In genomic region chr2:239669899-239670460, GRCh38 we compare ENCODE assay signal across 19 cellular contexts.
"Had no signal": no experiment of that assay in that cellular context is flagged by ENCODE, and none has a peak within 500 bp of the region (broad histone marks: within the 10 kb centered on the region; RNA-seq: fewer than 3 reads in every experiment).

No MANE protein-coding gene starts in this region.

- ATAC-seq: activated CD8-positive, alpha-beta T cell treated with anti-CD3 and anti-CD28 coated beads for 36 hours; activated T-cell treated with anti-CD3 and anti-CD28 coated beads, Interleukin-2, amount 50 U/mL, for 4 hours; effector memory CD8-positive, alpha-beta T cell; esophagus mucosa; psoas muscle had no signal

- H3K36me3 ChIP-seq: right atrium auricular region, tibial artery, vagina had no signal

- H3K27me3 Mint-ChIP-seq: activated CD4-positive, alpha-beta T cell treated with anti-CD3 and anti-CD28 coated beads, Interleukin-2, amount 10 ng/mL, durations not matched to agents 24 days and 14 days; activated CD8-positive, alpha-beta T cell treated with anti-CD3 and anti-CD28 coated beads for 36 hours; activated naive CD8-positive, alpha-beta T cell treated with anti-CD3 and anti-CD28 coated beads for 36 hours; central memory CD8-positive, alpha-beta T cell; effector memory CD8-positive, alpha-beta T cell; memory B cell; stimulated activated naive CD8-positive, alpha-beta T cell treated with anti-CD3 and anti-CD28 coated beads, Interleukin-15, Interleukin-2, amounts not matched to agents 100 ng/mL and 50 ng/mL, for 24 hours had no signal

- H3K9me3 ChIP-seq: psoas muscle, right atrium auricular region, tibial artery, vagina had no signal

- H3K27ac Mint-ChIP-seq: activated CD4-positive, alpha-beta T cell treated with anti-CD3 and anti-CD28 coated beads, Interleukin-2, amount 10 ng/mL, durations not matched to agents 24 days and 14 days; activated CD8-positive, alpha-beta T cell treated with anti-CD3 and anti-CD28 coated beads for 36 hours; activated naive CD8-positive, alpha-beta T cell treated with anti-CD3 and anti-CD28 coated beads for 36 hours; activated T-helper 2 cell treated with anti-CD3 and anti-CD28 coated beads, Interferon-gamma antibody, Interleukin-2, Interleukin-4, amounts not matched to agents 10 μg/mL and 5 μg/mL and 100 μg/mL, durations not matched to agents 14 hours and 24 hours and 36 hours; memory B cell; stimulated activated naive CD8-positive, alpha-beta T cell treated with anti-CD3 and anti-CD28 coated beads, Interleukin-15, Interleukin-2, amounts not matched to agents 100 ng/mL and 50 ng/mL, for 24 hours had no signal

- H3K27me3 ChIP-seq: right atrium auricular region, vagina had no signal

- H3K27ac ChIP-seq: psoas muscle, right atrium auricular region, tibial artery, vagina had no signal

- H3K4me3 ChIP-seq: psoas muscle, right atrium auricular region, tibial artery, vagina had no signal

- H3K9me3 Mint-ChIP-seq: activated CD4-positive, alpha-beta T cell treated with anti-CD3 and anti-CD28 coated beads, Interleukin-2, amount 10 ng/mL, durations not matched to agents 24 days and 14 days; activated CD8-positive, alpha-beta T cell treated with anti-CD3 and anti-CD28 coated beads for 36 hours; activated naive CD8-positive, alpha-beta T cell treated with anti-CD3 and anti-CD28 coated beads for 36 hours; activated T-cell treated with anti-CD3 and anti-CD28 coated beads, Interleukin-2, amount 50 U/mL, for 4 hours; activated T-helper 2 cell treated with anti-CD3 and anti-CD28 coated beads, Interferon-gamma antibody, Interleukin-2, Interleukin-4, amounts not matched to agents 10 μg/mL and 5 μg/mL and 100 μg/mL, durations not matched to agents 14 hours and 24 hours and 36 hours; central memory CD8-positive, alpha-beta T cell; effector memory CD8-positive, alpha-beta T cell; memory B cell; stimulated activated naive CD8-positive, alpha-beta T cell treated with anti-CD3 and anti-CD28 coated beads, Interleukin-15, Interleukin-2, amounts not matched to agents 100 ng/mL and 50 ng/mL, for 24 hours had no signal

- H3K4me3 Mint-ChIP-seq: activated CD4-positive, alpha-beta T cell treated with anti-CD3 and anti-CD28 coated beads, Interleukin-2, amount 10 ng/mL, durations not matched to agents 24 days and 14 days; activated CD8-positive, alpha-beta T cell treated with anti-CD3 and anti-CD28 coated beads for 36 hours; activated naive CD8-positive, alpha-beta T cell treated with anti-CD3 and anti-CD28 coated beads for 36 hours; activated T-cell treated with anti-CD3 and anti-CD28 coated beads, Interleukin-2, amount 50 U/mL, for 4 hours; central memory CD8-positive, alpha-beta T cell; effector memory CD8-positive, alpha-beta T cell; memory B cell; stimulated activated naive CD8-positive, alpha-beta T cell treated with anti-CD3 and anti-CD28 coated beads, Interleukin-15, Interleukin-2, amounts not matched to agents 100 ng/mL and 50 ng/mL, for 24 hours had no signal

- H3K4me1 Mint-ChIP-seq: activated CD4-positive, alpha-beta T cell treated with anti-CD3 and anti-CD28 coated beads, Interleukin-2, amount 10 ng/mL, durations not matched to agents 24 days and 14 days; activated naive CD8-positive, alpha-beta T cell treated with anti-CD3 and anti-CD28 coated beads for 36 hours; memory B cell had no signal

- DNase-seq: activated CD4-positive, alpha-beta T cell treated with anti-CD3 and anti-CD28 coated beads, Interleukin-2, amount 10 ng/mL, durations not matched to agents 24 days and 14 days; activated CD8-positive, alpha-beta T cell treated with anti-CD3 and anti-CD28 coated beads for 36 hours; activated naive CD4-positive, alpha-beta T cell; activated naive CD8-positive, alpha-beta T cell treated with anti-CD3 and anti-CD28 coated beads for 36 hours; activated T-cell treated with anti-CD3 and anti-CD28 coated beads, Interleukin-2, amount 50 U/mL, for 4 hours; effector memory CD8-positive, alpha-beta T cell; hippocampal formation; kidney glomerular epithelial cell; psoas muscle; stimulated activated CD4-positive, alpha-beta T cell treated with anti-CD3 and anti-CD28 coated beads, Interleukin-4, amount 100 ng/mL, for 24 hours; substantia nigra had no signal

- H3K4me1 ChIP-seq: psoas muscle, right atrium auricular region, tibial artery, vagina had no signal

- H3K36me3 Mint-ChIP-seq: activated naive CD8-positive, alpha-beta T cell treated with anti-CD3 and anti-CD28 coated beads for 36 hours; memory B cell had no signal
